25 cellular contexts compared by ENCODE assay signal in genomic region chr18:23652232-23652631, GRCh38. TPM values are rescaled to one million over a fixed set of nuclear protein-coding genes. Genes with fewer than 3 reads are reported as not detected.
"Had no signal": no experiment of that assay in that cellular context is flagged by ENCODE, and none has a peak within 500 bp of the region (broad histone marks: within the 10 kb centered on the region; RNA-seq: fewer than 3 reads in every experiment).

No MANE protein-coding gene starts in this region.

- ATAC-seq: activated CD4-positive, CD25-positive, alpha-beta regulatory T cell treated with anti-CD3 and anti-CD28 coated beads, Interleukin-2, amount 50 U/mL, for 24 hours; sciatic nerve; stimulated activated effector memory CD8-positive, alpha-beta T cell treated with anti-CD3 and anti-CD28 coated beads, Interleukin-12 subunit alpha, Interleukin-12 subunit beta, amount 100 ng/mL, for 72 hours; T-helper 17 cell had no signal

- H3K27ac ChIP-seq: neutrophil, WERI-Rb-1 had no signal

- H3K36me3 Mint-ChIP-seq: activated naive CD4-positive, alpha-beta T cell treated with anti-CD3 and anti-CD28 coated beads, Interleukin-2, amount 50 U/mL, for 24 hours; stimulated activated effector memory CD8-positive, alpha-beta T cell treated with anti-CD3 and anti-CD28 coated beads, Interleukin-12 subunit alpha, Interleukin-12 subunit beta, amount 100 ng/mL, for 72 hours had no signal

- H3K36me3 ChIP-seq: left ventricle myocardium inferior, neutrophil, WERI-Rb-1 had no signal

- H3K4me3 ChIP-seq: esophagus muscularis mucosa, left ventricle myocardium inferior, skin epidermis had no signal

- H3K27me3 ChIP-seq: esophagus muscularis mucosa had no signal

- H3K4me1 Mint-ChIP-seq: activated naive CD4-positive, alpha-beta T cell treated with anti-CD3 and anti-CD28 coated beads, Interleukin-2, amount 50 U/mL, for 24 hours; central memory CD8-positive, alpha-beta T cell; stimulated activated effector memory CD8-positive, alpha-beta T cell treated with anti-CD3 and anti-CD28 coated beads, Interleukin-12 subunit alpha, Interleukin-12 subunit beta, amount 100 ng/mL, for 72 hours had no signal

- DNase-seq: activated CD4-positive, alpha-beta memory T cell treated with anti-CD3 and anti-CD28 coated beads, Interleukin-2, amount 10 ng/mL, durations not matched to agents 7 days and 5 days; activated CD4-positive, alpha-beta T cell treated with anti-CD3 and anti-CD28 coated beads, Interleukin-2, amount 10 ng/mL, durations not matched to agents 24 days and 14 days; activated T-cell treated with anti-CD3 and anti-CD28 coated beads, Interleukin-2, amount 50 U/mL, for 48 hours; anterior cingulate cortex; foreskin melanocyte; left ventricle myocardium inferior; stimulated activated CD4-positive, alpha-beta T cell treated with anti-CD3 and anti-CD28 coated beads, Interleukin-12 subunit alpha, Interleukin-12 subunit beta, amount 100 ng/mL, for 4 hours; stimulated activated CD4-positive, alpha-beta T cell treated with anti-CD3 and anti-CD28 coated beads, Interleukin-4, amount 100 ng/mL, for 1 hour; substantia nigra; T-helper 17 cell; T1000; WERI-Rb-1 had no signal

- H3K27ac Mint-ChIP-seq: activated CD4-positive, alpha-beta memory T cell treated with anti-CD3 and anti-CD28 coated beads, Interleukin-2, amount 10 ng/mL, durations not matched to agents 7 days and 5 days; activated CD4-positive, alpha-beta T cell treated with anti-CD3 and anti-CD28 coated beads, Interleukin-2, amount 10 ng/mL, durations not matched to agents 24 days and 14 days; activated naive CD4-positive, alpha-beta T cell treated with anti-CD3 and anti-CD28 coated beads, Interleukin-2, amount 50 U/mL, for 24 hours; activated T-helper 2 cell treated with anti-CD3 and anti-CD28 coated beads, Interferon-gamma antibody, Interleukin-2, Interleukin-4, amounts not matched to agents 10 μg/mL and 5 μg/mL and 100 μg/mL, durations not matched to agents 14 hours and 24 hours and 36 hours; dendritic cell treated with granulocyte-macrophage colony-stimulating factor and Interleukin-4, amounts not matched to agents 40 ng/mL and 50 ng/mL, for 4 days; stimulated activated effector memory CD8-positive, alpha-beta T cell treated with anti-CD3 and anti-CD28 coated beads, Interleukin-12 subunit alpha, Interleukin-12 subunit beta, amount 100 ng/mL, for 72 hours; stimulated activated naive CD8-positive, alpha-beta T cell treated with anti-CD3 and anti-CD28 coated beads, Interleukin-15, Interleukin-2, amounts not matched to agents 100 ng/mL and 50 ng/mL, for 24 hours; T-helper 17 cell had no signal

- H3K9me3 Mint-ChIP-seq: activated CD4-positive, alpha-beta memory T cell treated with anti-CD3 and anti-CD28 coated beads, Interleukin-2, amount 10 ng/mL, durations not matched to agents 7 days and 5 days; activated CD4-positive, alpha-beta T cell treated with anti-CD3 and anti-CD28 coated beads, Interleukin-2, amount 10 ng/mL, durations not matched to agents 24 days and 14 days; activated naive CD4-positive, alpha-beta T cell treated with anti-CD3 and anti-CD28 coated beads, Interleukin-2, amount 50 U/mL, for 24 hours; activated T-helper 2 cell treated with anti-CD3 and anti-CD28 coated beads, Interferon-gamma antibody, Interleukin-2, Interleukin-4, amounts not matched to agents 10 μg/mL and 5 μg/mL and 100 μg/mL, durations not matched to agents 14 hours and 24 hours and 36 hours; central memory CD8-positive, alpha-beta T cell; dendritic cell treated with granulocyte-macrophage colony-stimulating factor and Interleukin-4, amounts not matched to agents 40 ng/mL and 50 ng/mL, for 4 days; nephron; stimulated activated effector memory CD8-positive, alpha-beta T cell treated with anti-CD3 and anti-CD28 coated beads, Interleukin-12 subunit alpha, Interleukin-12 subunit beta, amount 100 ng/mL, for 72 hours; stimulated activated naive CD8-positive, alpha-beta T cell treated with anti-CD3 and anti-CD28 coated beads, Interleukin-15, Interleukin-2, amounts not matched to agents 100 ng/mL and 50 ng/mL, for 24 hours had no signal

- H3K27me3 Mint-ChIP-seq: activated naive CD4-positive, alpha-beta T cell treated with anti-CD3 and anti-CD28 coated beads, Interleukin-2, amount 50 U/mL, for 24 hours had no signal

- H3K9me3 ChIP-seq: esophagus muscularis mucosa, left ventricle myocardium inferior, neutrophil had no signal

- H3K4me3 Mint-ChIP-seq: activated CD4-positive, alpha-beta memory T cell treated with anti-CD3 and anti-CD28 coated beads, Interleukin-2, amount 10 ng/mL, durations not matched to agents 7 days and 5 days; activated CD4-positive, alpha-beta T cell treated with anti-CD3 and anti-CD28 coated beads, Interleukin-2, amount 10 ng/mL, durations not matched to agents 24 days and 14 days; activated naive CD4-positive, alpha-beta T cell treated with anti-CD3 and anti-CD28 coated beads, Interleukin-2, amount 50 U/mL, for 24 hours; central memory CD8-positive, alpha-beta T cell; dendritic cell treated with granulocyte-macrophage colony-stimulating factor and Interleukin-4, amounts not matched to agents 40 ng/mL and 50 ng/mL, for 4 days; nephron; stimulated activated effector memory CD8-positive, alpha-beta T cell treated with anti-CD3 and anti-CD28 coated beads, Interleukin-12 subunit alpha, Interleukin-12 subunit beta, amount 100 ng/mL, for 72 hours; stimulated activated naive CD8-positive, alpha-beta T cell treated with anti-CD3 and anti-CD28 coated beads, Interleukin-15, Interleukin-2, amounts not matched to agents 100 ng/mL and 50 ng/mL, for 24 hours; T-helper 17 cell had no signal

RNA-seq across cellular contexts. Expression of gene ANKRD29, which starts 10.5 kb away (rescaled TPM):
- total RNA-seq: activated CD4-positive, alpha-beta memory T cell treated with anti-CD3 and anti-CD28 coated beads, Interleukin-2, amount 10 ng/mL, durations not matched to agents 7 days and 5 days; activated CD4-positive, alpha-beta T cell treated with anti-CD3 and anti-CD28 coated beads, Interleukin-2, amount 10 ng/mL, durations not matched to agents 24 days and 14 days; activated T-helper 2 cell treated with anti-CD3 and anti-CD28 coated beads, Interferon-gamma antibody, Interleukin-2, Interleukin-4, amounts not matched to agents 10 μg/mL and 5 μg/mL and 100 μg/mL, durations not matched to agents 14 hours and 24 hours and 36 hours; osteocyte had no signal

RNA-seq across cellular contexts. Expression of gene LAMA3, which starts 37.0 kb away (rescaled TPM):
- total RNA-seq: activated CD4-positive, alpha-beta T cell treated with anti-CD3 and anti-CD28 coated beads, Interleukin-2, amount 10 ng/mL, durations not matched to agents 24 days and 14 days; activated T-helper 2 cell treated with anti-CD3 and anti-CD28 coated beads, Interferon-gamma antibody, Interleukin-2, Interleukin-4, amounts not matched to agents 10 μg/mL and 5 μg/mL and 100 μg/mL, durations not matched to agents 14 hours and 24 hours and 36 hours; osteocyte had no signal
